ENCODE assay signal across 8 cellular contexts in genomic region chr1:179882253-179883039, GRCh38. TPM values are rescaled to one million over a fixed set of nuclear protein-coding genes. Genes with fewer than 3 reads are reported as not detected.
DNase-seq lines count a peak whose midpoint lies in the region; ATAC-seq lines count a peak whose summit lies in the region.

A gene with protein sequence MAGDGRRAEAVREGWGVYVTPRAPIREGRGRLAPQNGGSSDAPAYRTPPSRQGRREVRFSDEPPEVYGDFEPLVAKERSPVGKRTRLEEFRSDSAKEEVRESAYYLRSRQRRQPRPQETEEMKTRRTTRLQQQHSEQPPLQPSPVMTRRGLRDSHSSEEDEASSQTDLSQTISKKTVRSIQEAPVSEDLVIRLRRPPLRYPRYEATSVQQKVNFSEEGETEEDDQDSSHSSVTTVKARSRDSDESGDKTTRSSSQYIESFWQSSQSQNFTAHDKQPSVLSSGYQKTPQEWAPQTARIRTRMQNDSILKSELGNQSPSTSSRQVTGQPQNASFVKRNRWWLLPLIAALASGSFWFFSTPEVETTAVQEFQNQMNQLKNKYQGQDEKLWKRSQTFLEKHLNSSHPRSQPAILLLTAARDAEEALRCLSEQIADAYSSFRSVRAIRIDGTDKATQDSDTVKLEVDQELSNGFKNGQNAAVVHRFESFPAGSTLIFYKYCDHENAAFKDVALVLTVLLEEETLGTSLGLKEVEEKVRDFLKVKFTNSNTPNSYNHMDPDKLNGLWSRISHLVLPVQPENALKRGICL (plus strand): TSS chr1:179882285. CDS start chr1:179882503, 218 bp downstream.

- ATAC-seq in GM19372 (IDR thresholded peaks at IDR 0.05; ENCODE audit: low read depth, unreplicated experiment): peak; percentile 69
- ATAC-seq in HG03558 (IDR thresholded peaks at IDR 0.05; ENCODE audit: extremely low read depth, unreplicated experiment): peak; percentile 53
- ATAC-seq in left lobe of liver: peak; percentile 81

- DNase-seq in CD1c-positive myeloid dendritic cell (ENCODE audit: extremely low spot score): peak; percentile 99
- DNase-seq in NCI-H748 (lab: John Stamatoyannopoulos, UW; ENCODE audit: unreplicated experiment): peak; percentile 96
- DNase-seq in activated CD4-positive, alpha-beta T cell treated with anti-CD3 and anti-CD28 coated beads, Interleukin-2, amount 50 U/mL, for 1 hour: peak; percentile 96
- peak; percentile 97 for DNase-seq in dedifferentiated amniotic fluid mesenchymal stem cell (ENCODE audit: extremely low spot score)
- peak; percentile 96 for DNase-seq in left lobe of liver (ENCODE audit: low spot score)
- peak; percentile 95 for DNase-seq in stimulated activated CD4-positive, alpha-beta T cell treated with anti-CD3 and anti-CD28 coated beads, Interleukin-2, amount 100 ng/mL, for 4 hours (ENCODE audit: low read depth)

RNA-seq across cellular contexts. Expression of the gene that starts here (rescaled TPM):
- 22.2 TPM for total RNA-seq in left lobe of liver

Comparison
In these comparisons a context has a peak if more than half of its experiments do, and no peak if none do; other contexts are left out.
1. Peak in every context shown above with its lines: DNase-seq and ATAC-seq.